In genomic region chr13:57630661-57631606, GRCh38 we compare ENCODE assay signal across 8 cellular contexts. TPM values are rescaled to one million over a fixed set of nuclear protein-coding genes. Genes with fewer than 3 reads are reported as not detected.
DNase-seq lines count a peak whose midpoint lies in the region; ATAC-seq, FAIRE-seq and TF ChIP-seq lines count a peak whose summit lies in the region.

No MANE protein-coding gene starts in this region.

- CTCF ChIA-PET in IMR-90 (lab: Yijun Ruan, JAX) (no interaction called here), GM12878 (lab: Yijun Ruan, JAX) (interaction anchor here (0.6 to 7.0 kb wide), 3 partner anchors 22 to 88 kb away, joined by 3 to 76 read pairs (median 4); no protein-coding TSS in a partner anchor), GM10248 (lab: Yijun Ruan, JAX) (interaction anchor here (4.8 kb wide), 1 partner anchor 1686 kb away, joined by 32 read pairs; no protein-coding TSS in a partner anchor)

- H3K27me3 ChIP-seq in BLaER1 treated with 17β-estradiol and CSF1 and Interleukin-3, amounts not matched to agents 10 nM and 100 nM: peaks cover 24 to 34% (median 30%) of the 10 kb centered on the region in 11 experiments
- H3K27me3 ChIP-seq in IMR-90 (ENCODE audit: control insufficient read depth, insufficient read depth, low read length) (peaks cover 54% of the 10 kb centered on the region), GM12878 (replicated peaks in 1 of 2; ENCODE audit: control insufficient read depth in 2 of 2, insufficient read depth in 2 of 2, low read length in 1 of 2) (peaks cover 0 to 8% of the 10 kb centered on the region in 2 experiments; a peak in 2 of 4 replicates), iPS-20b (ENCODE audit: insufficient read depth, low read length) (peaks cover 83% of the 10 kb centered on the region)

- H3K4ac ChIP-seq in IMR-90 (ENCODE audit: low read depth, low read length): no peak overlapping the region

- no peak overlapping the region for H4K8ac ChIP-seq in IMR-90 (ENCODE audit: low read depth in 2 of 2, low read length in 2 of 2)

- no peak overlapping the region for H4K91ac ChIP-seq in IMR-90 (ENCODE audit: insufficient read depth, low read depth, low read length)

- 1% methylated on average over 8 of the region's 32 CpGs; no CpG with 5 or more reads in 1 of the 2 experiments for WGBS in IMR-90 (ENCODE audit: extremely low coverage in 2 of 2, insufficient read length in 1 of 2), 2 experiments
- 22% methylated on average over 29 of the region's 32 CpGs for WGBS in GM12878 (ENCODE audit: insufficient coverage, insufficient replicate concordance, low lambda C conversion rate, missing lambda C conversion rate)

- no peak overlapping the region for H2AK5ac ChIP-seq in IMR-90 (ENCODE audit: low read depth, low read length)

- H3K4me1 ChIP-seq in BLaER1 treated with 17β-estradiol and CSF1 and Interleukin-3, amounts not matched to agents 10 nM and 100 nM: peaks cover 0 to 15% (median 8%) of the 10 kb centered on the region in 10 experiments; a peak in 8 of 20 replicates
- no peaks in the 10 kb centered on the region; the same call in 1 of the 2 replicates for H3K4me1 ChIP-seq in IMR-90 (ENCODE audit: control insufficient read depth, insufficient read depth, low read length)
- H3K4me1 ChIP-seq in GM12878 (ENCODE audit: control insufficient read depth, insufficient read depth, low read length): no peaks in the 10 kb centered on the region
- H3K4me1 ChIP-seq in iPS-20b (ENCODE audit: insufficient read depth, low read length): no peaks in the 10 kb centered on the region; the same call in 1 of the 2 replicates

- no peak for TF ChIP-seq RAD21 in IMR-90 (IDR thresholded peaks at IDR 0.05; ENCODE audit: low read length)
- no peak for TF ChIP-seq RAD21 in GM12878 (IDR thresholded peaks at IDR 0.05; ENCODE audit: insufficient read depth, low read depth, low read length)

- intact Hi-C loops in IMR-90 (cut with micrococcal nuclease): no loop called here
- intact Hi-C loops in GM12878 (cut with micrococcal nuclease; ENCODE audit: unreplicated experiment): no loop called here

- no peak overlapping the region for H3K23ac ChIP-seq in IMR-90 (ENCODE audit: low read depth, low read length)

- in situ Hi-C loops in IMR-90 (cut with MboI; ENCODE audit: low sequenced_read_pairs): loop anchor here (25.0 kb wide), 1 partner anchor 1681 kb away; no protein-coding TSS in a partner anchor
- in situ Hi-C loops in GM12878 (cut with MboI): loop anchor here (5.0 to 25.0 kb wide), 2 partner anchors 1331 to 1686 kb away; no protein-coding TSS in a partner anchor

- ATAC-seq in IMR-90 (ENCODE audit: low read depth): no peak
- ATAC-seq in GM12878: peak; percentile 40
- no peak for ATAC-seq in GM21367 (IDR thresholded peaks at IDR 0.05; ENCODE audit: unreplicated experiment)
- ATAC-seq in GM18517 (IDR thresholded peaks at IDR 0.05; ENCODE audit: unreplicated experiment): no peak

- peak overlapping the region; percentile 16 to 70 (median 59); a peak in 19 of 22 replicates for H3K9ac ChIP-seq in BLaER1 treated with 17β-estradiol and CSF1 and Interleukin-3, amounts not matched to agents 10 nM and 100 nM
- H3K9ac ChIP-seq in IMR-90 (ENCODE audit: low read depth, low read length) (no peak overlapping the region), GM12878 (ENCODE audit: control insufficient read depth, insufficient read depth, low read length) (no peak overlapping the region), iPS-20b (ENCODE audit: low read depth, low read length) (peak overlapping the region; percentile 2; the same call in 1 of the 2 replicates)

- H3K27ac ChIP-seq in BLaER1 treated with 17β-estradiol and CSF1 and Interleukin-3, amounts not matched to agents 10 nM and 100 nM: no peak overlapping the region; a peak in 1 of 22 replicates
- H3K27ac ChIP-seq in IMR-90 (ENCODE audit: insufficient read depth, low read length): no peak overlapping the region
- H3K27ac ChIP-seq in GM12878 (ENCODE audit: control insufficient read depth, insufficient read depth): no peak overlapping the region
- no peak overlapping the region for H3K27ac ChIP-seq in iPS-20b (ENCODE audit: low read length)

- H3K56ac ChIP-seq in IMR-90 (ENCODE audit: extremely low read depth, insufficient read depth, low read length): no peak overlapping the region

- no peaks in the 10 kb centered on the region for H3K79me2 ChIP-seq in GM12878 (ENCODE audit: control insufficient read depth, insufficient read depth, low read length)

- no peaks in the 10 kb centered on the region for H3K79me1 ChIP-seq in IMR-90 (ENCODE audit: low read depth in 1 of 2, low read length in 2 of 2)

- H2BK120ac ChIP-seq in IMR-90 (ENCODE audit: low read depth, low read length): no peak overlapping the region

- no peak for TF ChIP-seq EP300 in GM12878 (IDR thresholded peaks at IDR 0.05; ENCODE audit: borderline replicate concordance in 1 of 2, control insufficient read depth in 1 of 2, low read depth in 2 of 2, low read length in 2 of 2)

- H2AFZ ChIP-seq in IMR-90 (replicated peaks; ENCODE audit: low read length, poor library complexity) (peak overlapping the region; percentile 73), GM12878 (ENCODE audit: control insufficient read depth, low read depth, low read length) (no peak overlapping the region)

- no TSS peak for BruUV-seq in IMR-90 (replicated peaks; lab: Mats Ljungman, UMichigan)
- BruUV-seq in GM12878 (replicated peaks; lab: Mats Ljungman, UMichigan): no TSS peak

- H3K14ac ChIP-seq in IMR-90 (replicated peaks; ENCODE audit: low read depth, low read length): no peak overlapping the region

- no peak for TF ChIP-seq POLR2A in IMR-90 (IDR thresholded peaks at IDR 0.05; ENCODE audit: low read depth, low read length)
- TF ChIP-seq POLR2A in GM12878 (IDR thresholded peaks at IDR 0.05; ENCODE audit: low read depth, low read length): no peak

- no peak overlapping the region for H3K18ac ChIP-seq in IMR-90 (ENCODE audit: low read depth, low read length)

- H4K20me1 ChIP-seq in BLaER1 treated with 17β-estradiol and CSF1 and Interleukin-3, amounts not matched to agents 10 nM and 100 nM: no peaks in the 10 kb centered on the region; a peak in 1 of 22 replicates
- H4K20me1 ChIP-seq in IMR-90 (ENCODE audit: insufficient read depth, low read length) (no peaks in the 10 kb centered on the region), GM12878 (ENCODE audit: control insufficient read depth, insufficient read depth) (no peaks in the 10 kb centered on the region)

- SMC1A ChIA-PET in GM12878 (lab: Charles Lee; ENCODE audit: uncharacterized antibody, unreplicated experiment): interaction anchor here (0.9 to 7.9 kb wide), 4 partner anchors 68 to 1686 kb away, joined by 3 to 71 read pairs (median 32); no protein-coding TSS in a partner anchor

- dilution Hi-C loops in IMR-90 (cut with HindIII; ENCODE audit: low sequenced_read_pairs, unreplicated experiment): no loop called here

- peaks cover 29 to 58% (median 42%) of the 10 kb centered on the region in 11 experiments for H3K9me3 ChIP-seq in BLaER1 treated with 17β-estradiol and CSF1 and Interleukin-3, amounts not matched to agents 10 nM and 100 nM (replicated peaks in 1 of 11)
- H3K9me3 ChIP-seq in IMR-90 (ENCODE audit: control insufficient read depth, insufficient read depth, low read length) (peaks cover 15% of the 10 kb centered on the region), GM12878 (replicated peaks; ENCODE audit: control insufficient read depth, insufficient read depth, low read length) (peaks cover 2% of the 10 kb centered on the region; the same call in 1 of the 3 replicates), iPS-20b (ENCODE audit: insufficient read depth, low read depth, low read length) (no peaks in the 10 kb centered on the region)

- no peak for FAIRE-seq in GM12878 (lab: Jason Lieb, UNC)

- RAD21 ChIA-PET in GM12878 (lab: Charles Lee; ENCODE audit: unreplicated experiment): interaction anchor here (1.2 kb wide), 1 partner anchor 49 kb away, joined by 3 read pairs; no protein-coding TSS in a partner anchor

- H2BK5ac ChIP-seq in IMR-90 (ENCODE audit: low read depth, low read length, poor library complexity, severe bottlenecking): no peak overlapping the region

- TF ChIP-seq CTCF in IMR-90 (conservative IDR thresholded peaks at IDR 0.05; ENCODE audit: low read depth, low read length): no peak
- no peak for TF ChIP-seq CTCF in GM12878 (IDR thresholded peaks at IDR 0.05 in 2 of 3, conservative IDR thresholded peaks at IDR 0.05 in 1 of 3; ENCODE audit: control insufficient read depth in 2 of 3, extremely low read depth in 1 of 3, insufficient read depth in 1 of 3, low read depth in 3 of 3, low read length in 3 of 3)
- TF ChIP-seq CTCF in GM10248 (IDR thresholded peaks at IDR 0.05; ENCODE audit: control extremely low read depth, extremely low read depth, low read depth, missing control alignments): no peak

- peak overlapping the region; percentile 55 to 71 (median 61) for H3K4me3 ChIP-seq in BLaER1 treated with 17β-estradiol and CSF1 and Interleukin-3, amounts not matched to agents 10 nM and 100 nM
- H3K4me3 ChIP-seq in IMR-90 (ENCODE audit: insufficient read depth, low read depth, low read length): peak overlapping the region; percentile 44
- no peak overlapping the region for H3K4me3 ChIP-seq in GM12878
- H3K4me3 ChIP-seq in iPS-20b (ENCODE audit: low read length): peak overlapping the region; percentile 85
- H3K4me3 ChIP-seq in skeletal muscle cell (ENCODE audit: low read depth, low read length): peak overlapping the region; percentile 63

- DNase-seq in IMR-90 (no peak), GM12878 (ENCODE audit: low read depth, low spot score) (no peak), skeletal muscle cell (ENCODE audit: low read depth) (no peak), GM10248 (ENCODE audit: extremely low spot score) (no peak)

- H2AK9ac ChIP-seq in IMR-90 (replicated peaks; ENCODE audit: low read depth, low read length, poor library complexity): no peak overlapping the region

- no peak overlapping the region for H2BK20ac ChIP-seq in IMR-90 (ENCODE audit: low read depth, low read length)

- H2BK15ac ChIP-seq in IMR-90 (ENCODE audit: low read depth, low read length): no peak overlapping the region

- no peaks in the 10 kb centered on the region for H3K36me3 ChIP-seq in BLaER1 treated with 17β-estradiol and CSF1 and Interleukin-3, amounts not matched to agents 10 nM and 100 nM
- H3K36me3 ChIP-seq in IMR-90 (ENCODE audit: control insufficient read depth, insufficient read depth, low read length) (no peaks in the 10 kb centered on the region), GM12878 (ENCODE audit: control insufficient read depth in 2 of 2, insufficient read depth in 2 of 2, low read length in 1 of 2) (no peaks in the 10 kb centered on the region), iPS-20b (ENCODE audit: insufficient read depth, low read depth, low read length) (no peaks in the 10 kb centered on the region)

- peak overlapping the region; percentile 76 to 90 (median 85) for H3K4me2 ChIP-seq in BLaER1 treated with 17β-estradiol and CSF1 and Interleukin-3, amounts not matched to agents 10 nM and 100 nM
- H3K4me2 ChIP-seq in IMR-90 (ENCODE audit: low read depth, low read length): peak overlapping the region; percentile 83
- H3K4me2 ChIP-seq in GM12878 (ENCODE audit: control insufficient read depth, insufficient read depth): no peak overlapping the region; the same call in 1 of the 2 replicates

- H4K5ac ChIP-seq in IMR-90 (ENCODE audit: low read depth, low read length): no peak overlapping the region

- POLR2A ChIA-PET in IMR-90 (lab: Charles Lee; ENCODE audit: unreplicated experiment) (no interaction called here), GM12878 (lab: Charles Lee) (no interaction called here), GM10248 (lab: Yijun Ruan, JAX) (no interaction called here)

- H3K9me1 ChIP-seq in IMR-90 (ENCODE audit: insufficient read depth, low read length): no peaks in the 10 kb centered on the region

RNA-seq across cellular contexts. Expression of gene PCDH17, which starts 0.6 kb away (rescaled TPM):
- total RNA-seq in IMR-90 (2012; rRNA removed) (under 0.01 TPM in 1 of 2 replicates, not detected in the other), GM12878 (2014; rRNA removed) (under 0.01 TPM in 1 of 2 replicates, not detected in the other), GM12878 (2014; rRNA removed; fragmentation: Illumina TruSeq; extraction: Trizol) (not detected in 2 replicates), GM12878 (2021) (0.05 and 0.08 TPM in 2 replicates)
- polyA plus RNA-seq in IMR-90 (2012; rRNA removed) (not detected in 2 replicates), GM12878 (2011; rRNA removed) (0.58 and 0.61 TPM in 2 replicates), GM12878 (2014; fragmentation: Illumina TruSeq; extraction: Trizol) (under 0.01 and 0.03 TPM in 2 replicates), GM12878 (2014; fragmentation: Nextera tagmentation; extraction: Ambion mirVana) (under 1 TPM in 1 of 2 experiments, not detected in 1; 0.08 TPM), GM12878 (2014; rRNA removed) (not detected in 2 replicates), GM12878 (2016; fragmentation: Nextera tagmentation; extraction: Ambion mirVana) (not detected)
- polyA plus RNA-seq in IMR-90 (2012; cell fraction: cytosol; rRNA removed): not detected in 2 replicates
- polyA plus RNA-seq in IMR-90 (2012; cell fraction: nucleus; rRNA removed; ENCODE audit: low replicate concordance): not detected in 2 replicates
- 0.61 and 1.2 TPM in 2 replicates for total RNA-seq in GM12878 (2013; cell fraction: nucleolus; rRNA removed)
- polyA plus RNA-seq in GM12878 (2011; ENCODE audit: low read depth): not detected
- polyA plus RNA-seq in GM12878 (2011; cell fraction: cytosol; rRNA removed): 0.45 and 0.63 TPM in 2 replicates
- polyA plus RNA-seq in GM12878 (2011; cell fraction: nucleus; rRNA removed): 0.98 and 1.3 TPM in 2 replicates
- polyA plus RNA-seq in GM12878 (2012): not detected in 2 replicates
- 1.8 and 3.0 TPM in 2 replicates for polyA minus RNA-seq in GM12878 (2011; rRNA and poly(A)+ RNA removed)
- polyA minus RNA-seq in GM12878 (2011; cell fraction: cytosol; rRNA and poly(A)+ RNA removed): 0.80 and 1.5 TPM in 2 replicates
- 3.3 and 6.1 TPM in 2 replicates for polyA minus RNA-seq in GM12878 (2011; cell fraction: nucleus; rRNA and poly(A)+ RNA removed)

Comparison
In these comparisons a context has a peak if more than half of its experiments do, and no peak if none do; other contexts are left out.
1. H3K9ac ChIP-seq: peak in BLaER1 treated with 17β-estradiol and CSF1 and Interleukin-3, amounts not matched to agents 10 nM and 100 nM (11 of 11) and iPS-20b (single experiment); none in IMR-90 (single experiment) and GM12878 (single experiment).